Comparison of ENCODE assay signal across 14 cellular contexts in the genomic region with DNA sequence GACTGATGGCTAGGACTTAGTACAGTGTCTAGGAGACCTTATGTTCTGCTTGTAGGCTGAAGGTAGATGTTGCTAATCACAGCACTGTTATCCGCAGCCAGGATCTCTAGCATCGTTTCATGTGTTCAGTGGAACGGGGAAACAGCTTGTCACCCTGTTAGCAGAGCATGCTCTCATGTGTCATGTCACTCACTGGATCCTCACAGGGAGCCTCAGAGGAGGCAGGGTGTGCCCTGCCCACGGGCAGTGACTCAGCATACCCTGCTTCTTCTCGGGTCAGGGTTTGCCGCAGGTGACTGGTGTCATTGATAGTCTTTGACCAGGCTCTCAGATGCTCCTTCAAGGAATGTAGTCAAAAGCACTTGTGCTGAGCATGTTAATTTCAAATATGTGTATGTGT. TPM values are rescaled to one million over a fixed set of nuclear protein-coding genes. Genes with fewer than 3 reads are reported as not detected.
DNase-seq lines count a peak whose midpoint lies in the region; ATAC-seq, FAIRE-seq and TF ChIP-seq lines count a peak whose summit lies in the region.
"Had no signal": no experiment of that assay in that cellular context is flagged by ENCODE, and none has a peak within 500 bp of the region (broad histone marks: within the 10 kb centered on the region; RNA-seq: fewer than 3 reads in every experiment).

No MANE protein-coding gene starts in this region.

- H3K27me3 Mint-ChIP-seq in activated T-cell treated with anti-CD3 and anti-CD28 coated beads, Interleukin-2, amount 50 U/mL, for 24 hours = no peaks in the 10 kb centered on the region
- no peaks in the 10 kb centered on the region for H3K27me3 Mint-ChIP-seq in naive thymus-derived CD4-positive, alpha-beta T cell
- H3K27me3 Mint-ChIP-seq in type B pancreatic cell = no peaks in the 10 kb centered on the region
- H3K27me3 Mint-ChIP-seq: dendritic cell treated with granulocyte-macrophage colony-stimulating factor and Interleukin-4, amounts not matched to agents 40 ng/mL and 50 ng/mL, for 4 days had no signal

- no peak overlapping the region for H3K27ac ChIP-seq in naive thymus-derived CD4-positive, alpha-beta T cell (ENCODE audit: low read depth, low read length)
- H3K27ac ChIP-seq: C4-2B, SJCRH30, thoracic aorta had no signal

- no peaks in the 10 kb centered on the region for H3K27me3 ChIP-seq in naive thymus-derived CD4-positive, alpha-beta T cell (ENCODE audit: control insufficient read depth in 2 of 2, insufficient read depth in 2 of 2, low read length in 2 of 2)
- H3K27me3 ChIP-seq: SJCRH30 had no signal

- peaks cover 33% of the 10 kb centered on the region for H3K4me1 Mint-ChIP-seq in activated T-cell treated with anti-CD3 and anti-CD28 coated beads, Interleukin-2, amount 50 U/mL, for 24 hours (ENCODE audit: low read depth)
- H3K4me1 Mint-ChIP-seq in naive thymus-derived CD4-positive, alpha-beta T cell = peaks cover 0 to 16% (median 10%) of the 10 kb centered on the region in 7 donors
- H3K4me1 Mint-ChIP-seq in type B pancreatic cell (ENCODE audit: unreplicated experiment) = peaks cover 11% of the 10 kb centered on the region

- TF ChIP-seq CTCF in type B pancreatic cell (conservative IDR thresholded peaks at IDR 0.05) = no peak

- CTCF ChIA-PET in naive thymus-derived CD4-positive, alpha-beta T cell (lab: Charles Lee) = no interaction called here

- no peaks in the 10 kb centered on the region for H3K9me3 Mint-ChIP-seq in activated T-cell treated with anti-CD3 and anti-CD28 coated beads, Interleukin-2, amount 50 U/mL, for 24 hours
- no peaks in the 10 kb centered on the region for H3K9me3 Mint-ChIP-seq in naive thymus-derived CD4-positive, alpha-beta T cell
- no peaks in the 10 kb centered on the region for H3K9me3 Mint-ChIP-seq in type B pancreatic cell
- H3K9me3 Mint-ChIP-seq: dendritic cell treated with granulocyte-macrophage colony-stimulating factor and Interleukin-4, amounts not matched to agents 40 ng/mL and 50 ng/mL, for 4 days had no signal

- POLR2A ChIA-PET in naive thymus-derived CD4-positive, alpha-beta T cell (lab: Charles Lee) = no interaction called here

- no peak for FAIRE-seq in urothelium cell line (lab: Jason Lieb, UNC)

- H3K4me3 ChIP-seq in naive thymus-derived CD4-positive, alpha-beta T cell (ENCODE audit: low read length) = no peak overlapping the region
- H3K4me3 ChIP-seq: SJCRH30, thoracic aorta had no signal

- no peaks in the 10 kb centered on the region for H3K9me3 ChIP-seq in naive thymus-derived CD4-positive, alpha-beta T cell (ENCODE audit: control insufficient read depth in 2 of 3, low read length in 3 of 3)
- H3K9me3 ChIP-seq: SJCRH30, thoracic aorta had no signal

- H3K36me3 Mint-ChIP-seq in activated T-cell treated with anti-CD3 and anti-CD28 coated beads, Interleukin-2, amount 50 U/mL, for 24 hours (ENCODE audit: low read depth) = peaks cover 80% of the 10 kb centered on the region
- H3K36me3 Mint-ChIP-seq in naive thymus-derived CD4-positive, alpha-beta T cell = peaks cover 0 to 31% (median 12%) of the 10 kb centered on the region in 5 donors
- peaks cover 31% of the 10 kb centered on the region for H3K36me3 Mint-ChIP-seq in type B pancreatic cell

- H3K4me1 ChIP-seq in naive thymus-derived CD4-positive, alpha-beta T cell (ENCODE audit: control insufficient read depth in 2 of 2, insufficient read depth in 2 of 2, low read length in 2 of 2) = peaks cover 0 to 5% of the 10 kb centered on the region in 2 donors
- H3K4me1 ChIP-seq: SJCRH30 had no signal

- H3K27ac Mint-ChIP-seq in activated T-cell treated with anti-CD3 and anti-CD28 coated beads, Interleukin-2, amount 50 U/mL, for 24 hours = peak overlapping the region; percentile 92
- H3K27ac Mint-ChIP-seq in naive thymus-derived CD4-positive, alpha-beta T cell = peak overlapping the region in 5 of 9 donors; percentile 29 to 72 (median 52)
- peak overlapping the region; percentile 82 for H3K27ac Mint-ChIP-seq in type B pancreatic cell
- H3K27ac Mint-ChIP-seq: dendritic cell treated with granulocyte-macrophage colony-stimulating factor and Interleukin-4, amounts not matched to agents 40 ng/mL and 50 ng/mL, for 4 days had no signal

- intact Hi-C loops in naive thymus-derived CD4-positive, alpha-beta T cell (cut with micrococcal nuclease) = no loop called here

- DNase-seq in stimulated activated CD4-positive, alpha-beta T cell treated with anti-CD3 and anti-CD28 coated beads, Interleukin-12 subunit alpha, Interleukin-12 subunit beta, amount 100 ng/mL, for 4 hours = peak; percentile 21
- no peak for DNase-seq in stimulated activated CD4-positive, alpha-beta T cell treated with anti-CD3 and anti-CD28 coated beads, Interleukin-2, amount 100 ng/mL, for 48 hours
- no peak for DNase-seq in activated T-cell treated with anti-CD3 and anti-CD28 coated beads, Interleukin-2, amount 50 U/mL, for 24 hours
- DNase-seq in naive thymus-derived CD4-positive, alpha-beta T cell = no peak
- DNase-seq in type B pancreatic cell (ENCODE audit: extremely low spot score, unreplicated experiment) = no peak
- no peak for DNase-seq in NCI-H2029 (lab: John Stamatoyannopoulos, UW)
- DNase-seq in urothelium cell line (ENCODE audit: low spot score) = no peak
- DNase-seq: activated gamma-delta T cell, NCI-H2171 treated with DMSO at 0.1 percent for 48 hours, SJCRH30 had no signal

- peaks cover 0 to 46% (median 7%) of the 10 kb centered on the region in 3 experiments for H3K36me3 ChIP-seq in naive thymus-derived CD4-positive, alpha-beta T cell (ENCODE audit: control insufficient read depth in 2 of 3, insufficient read depth in 3 of 3, low read length in 3 of 3)

- ATAC-seq in naive thymus-derived CD4-positive, alpha-beta T cell = peak; percentile 28
- ATAC-seq in GM19035 (IDR thresholded peaks at IDR 0.05; ENCODE audit: unreplicated experiment) = no peak

- no peak overlapping the region for H3K4me3 Mint-ChIP-seq in activated T-cell treated with anti-CD3 and anti-CD28 coated beads, Interleukin-2, amount 50 U/mL, for 24 hours
- H3K4me3 Mint-ChIP-seq in naive thymus-derived CD4-positive, alpha-beta T cell = no peak overlapping the region
- no peak overlapping the region for H3K4me3 Mint-ChIP-seq in type B pancreatic cell
- H3K4me3 Mint-ChIP-seq: dendritic cell treated with granulocyte-macrophage colony-stimulating factor and Interleukin-4, amounts not matched to agents 40 ng/mL and 50 ng/mL, for 4 days had no signal

RNA-seq across cellular contexts. Expression of a gene that starts 44.4 kb away (rescaled TPM):
- 10 to 100 TPM; 16.4 to 38.4 (median 23.1) TPM for total RNA-seq in naive thymus-derived CD4-positive, alpha-beta T cell
- 10 to 100 TPM; 60.2 to 65.3 TPM for polyA plus RNA-seq in naive thymus-derived CD4-positive, alpha-beta T cell
- 27.3 and 27.6 TPM in 2 replicates for total RNA-seq in type B pancreatic cell (ENCODE audit: low replicate concordance)
